ENCODE assay signal across 8 cellular contexts in genomic region chr13:110706570-110707378, GRCh38. TPM values are rescaled to one million over a fixed set of nuclear protein-coding genes. Genes with fewer than 3 reads are reported as not detected.
DNase-seq lines count a peak whose midpoint lies in the region; ATAC-seq and TF ChIP-seq lines count a peak whose summit lies in the region.

No MANE protein-coding gene starts in this region.

- H3K4me3 Mint-ChIP-seq in activated naive CD4-positive, alpha-beta T cell treated with anti-CD3 and anti-CD28 coated beads, Interleukin-2, amount 10 ng/mL, durations not matched to agents 7 days and 5 days = peak overlapping the region; percentile 92
- H3K4me3 Mint-ChIP-seq in stimulated activated naive B cell treated with anti-CD40 and anti-IgM and Interleukin-4, amounts not matched to agents 10 μg/mL and 1 μg/mL and 100 μg/mL, for 72 hours = peak overlapping the region; percentile 84 to 92

- DNase-seq in activated naive CD4-positive, alpha-beta T cell treated with anti-CD3 and anti-CD28 coated beads, Interleukin-2, amount 10 ng/mL, durations not matched to agents 7 days and 5 days = no peak
- DNase-seq in activated naive CD4-positive, alpha-beta T cell treated with Interleukin-2 at 50 U/mL for 16 hours = no peak
- peak; percentile 16 for DNase-seq in SK-N-DZ (ENCODE audit: low spot score)
- no peak for DNase-seq in stimulated activated naive B cell treated with anti-CD40 and anti-IgM and Interleukin-4, amounts not matched to agents 10 μg/mL and 1 μg/mL and 100 μg/mL, for 72 hours
- no peak for DNase-seq in occipital lobe (lab: John Stamatoyannopoulos, UW)
- no peak for DNase-seq in activated CD4-positive, alpha-beta T cell treated with anti-CD3 and anti-CD28 coated beads for 4 hours

- H3K36me3 ChIP-seq in gastroesophageal sphincter = peaks cover 0 to 17% of the 10 kb centered on the region in 2 donors

- TF ChIP-seq POLR2A in gastroesophageal sphincter (IDR thresholded peaks at IDR 0.05) = no peak

- H3K9me3 ChIP-seq in gastroesophageal sphincter = no peaks in the 10 kb centered on the region

- peak overlapping the region; percentile 78 for H3K27ac Mint-ChIP-seq in activated naive CD4-positive, alpha-beta T cell treated with anti-CD3 and anti-CD28 coated beads, Interleukin-2, amount 10 ng/mL, durations not matched to agents 7 days and 5 days
- H3K27ac Mint-ChIP-seq in stimulated activated naive B cell treated with anti-CD40 and anti-IgM and Interleukin-4, amounts not matched to agents 10 μg/mL and 1 μg/mL and 100 μg/mL, for 72 hours = peak overlapping the region; percentile 83

- no peak for ATAC-seq in gastroesophageal sphincter
- ATAC-seq in stimulated activated naive B cell treated with anti-CD40 and anti-IgM and Interleukin-4, amounts not matched to agents 10 μg/mL and 1 μg/mL and 100 μg/mL, for 72 hours (replicated peaks) = no peak
- ATAC-seq in HG03175 (IDR thresholded peaks at IDR 0.05; ENCODE audit: unreplicated experiment) = no peak

- H3K4me1 ChIP-seq in gastroesophageal sphincter = peaks cover 2 to 64% (median 16%) of the 10 kb centered on the region in 3 donors

- H3K4me1 Mint-ChIP-seq in activated naive CD4-positive, alpha-beta T cell treated with anti-CD3 and anti-CD28 coated beads, Interleukin-2, amount 10 ng/mL, durations not matched to agents 7 days and 5 days = peaks cover 50% of the 10 kb centered on the region
- peaks cover 25 to 34% of the 10 kb centered on the region in 2 donors for H3K4me1 Mint-ChIP-seq in stimulated activated naive B cell treated with anti-CD40 and anti-IgM and Interleukin-4, amounts not matched to agents 10 μg/mL and 1 μg/mL and 100 μg/mL, for 72 hours

- no peaks in the 10 kb centered on the region for H3K9me3 Mint-ChIP-seq in activated naive CD4-positive, alpha-beta T cell treated with anti-CD3 and anti-CD28 coated beads, Interleukin-2, amount 10 ng/mL, durations not matched to agents 7 days and 5 days
- H3K9me3 Mint-ChIP-seq in stimulated activated naive B cell treated with anti-CD40 and anti-IgM and Interleukin-4, amounts not matched to agents 10 μg/mL and 1 μg/mL and 100 μg/mL, for 72 hours = no peaks in the 10 kb centered on the region

- peaks cover 7% of the 10 kb centered on the region for H3K27me3 Mint-ChIP-seq in activated naive CD4-positive, alpha-beta T cell treated with anti-CD3 and anti-CD28 coated beads, Interleukin-2, amount 10 ng/mL, durations not matched to agents 7 days and 5 days
- no peaks in the 10 kb centered on the region for H3K27me3 Mint-ChIP-seq in stimulated activated naive B cell treated with anti-CD40 and anti-IgM and Interleukin-4, amounts not matched to agents 10 μg/mL and 1 μg/mL and 100 μg/mL, for 72 hours

- WGBS in gastroesophageal sphincter (ENCODE audit: low coverage in 1 of 2), 2 donors = 58 to 60% methylated on average over 2 to 5 of the region's 9 CpGs

- CTCF ChIA-PET in activated naive CD4-positive, alpha-beta T cell treated with anti-CD3 and anti-CD28 coated beads, Interleukin-2, amount 10 ng/mL, durations not matched to agents 7 days and 5 days (lab: Charles Lee) = interaction anchor here (0.8 kb wide), 1 partner anchor 94 kb away, joined by 3 read pairs; no protein-coding TSS in a partner anchor

- TF ChIP-seq EP300 in gastroesophageal sphincter (IDR thresholded peaks at IDR 0.05) = no peak

- H3K36me3 Mint-ChIP-seq in activated naive CD4-positive, alpha-beta T cell treated with anti-CD3 and anti-CD28 coated beads, Interleukin-2, amount 10 ng/mL, durations not matched to agents 7 days and 5 days = peaks cover 16% of the 10 kb centered on the region
- peaks cover 10 to 16% of the 10 kb centered on the region in 2 donors for H3K36me3 Mint-ChIP-seq in stimulated activated naive B cell treated with anti-CD40 and anti-IgM and Interleukin-4, amounts not matched to agents 10 μg/mL and 1 μg/mL and 100 μg/mL, for 72 hours

- H3K4me3 ChIP-seq in gastroesophageal sphincter = peak overlapping the region; percentile 1 to 84

- no peaks in the 10 kb centered on the region for H3K27me3 ChIP-seq in gastroesophageal sphincter

- peak overlapping the region in 3 of 4 donors; percentile 84 to 92 (median 90) for H3K27ac ChIP-seq in gastroesophageal sphincter

- no peak for TF ChIP-seq CTCF in gastroesophageal sphincter (IDR thresholded peaks at IDR 0.05)

RNA-seq across cellular contexts. Expression of gene CARS2, which starts 0.9 kb away (rescaled TPM):
- polyA plus RNA-seq in SK-N-DZ (2014; cell fraction: cytosol; rRNA removed) = 61.8 and 63.5 TPM in 2 replicates
- polyA plus RNA-seq in SK-N-DZ (2014; cell fraction: nucleus; rRNA removed) = 201 and 212 TPM in 2 replicates
- total RNA-seq in gastroesophageal sphincter = 10 to 100 TPM; 36.6 to 69.1 (median 53.8) TPM
- 56.9 TPM for total RNA-seq in occipital lobe

RNA-seq across cellular contexts. Expression of gene ING1, which starts 6.7 kb away (rescaled TPM):
- polyA plus RNA-seq in SK-N-DZ (2014; cell fraction: cytosol; rRNA removed) = 7.1 and 11.7 TPM in 2 replicates
- polyA plus RNA-seq in SK-N-DZ (2014; cell fraction: nucleus; rRNA removed) = 6.8 and 9.8 TPM in 2 replicates
- total RNA-seq in gastroesophageal sphincter = 10 to 100 TPM; 16.2 to 29.0 (median 22.7) TPM
- 19.0 TPM for total RNA-seq in occipital lobe
